In genomic region chr13:31073859-31074718, GRCh38 we compare ENCODE assay signal across 8 cellular contexts.
DNase-seq lines count a peak whose midpoint lies in the region; ATAC-seq and TF ChIP-seq lines count a peak whose summit lies in the region.

No MANE protein-coding gene starts in this region.

- TF ChIP-seq EP300 in gastroesophageal sphincter (IDR thresholded peaks at IDR 0.05) = no peak

- 59 to 67% methylated on average over 1 to 5 of the region's 5 CpGs for WGBS in gastroesophageal sphincter (ENCODE audit: low coverage in 1 of 2), 2 donors

- DNase-seq in GM12865 (ENCODE audit: low read depth) = peak; percentile 95
- peak; percentile 71 for DNase-seq in stimulated activated CD4-positive, alpha-beta T cell treated with anti-CD3 and anti-CD28 coated beads, Interleukin-1b, Interleukin-23, amount 100 ng/mL, for 48 hours
- DNase-seq in NCI-H1694 treated with DMSO at 0.1 percent for 48 hours (lab: John Stamatoyannopoulos, UW) = no peak
- no peak for DNase-seq in OCI-M2 (lab: John Stamatoyannopoulos, UW; ENCODE audit: unreplicated experiment)

- no peaks in the 10 kb centered on the region for H3K4me1 Mint-ChIP-seq in brain

- H3K36me3 ChIP-seq in gastroesophageal sphincter = no peaks in the 10 kb centered on the region

- TF ChIP-seq CTCF in GM12865 (IDR thresholded peaks at IDR 0.05; ENCODE audit: insufficient read depth, low read depth, low read length, missing control alignments) = no peak
- TF ChIP-seq CTCF in brain (conservative IDR thresholded peaks at IDR 0.05) = no peak
- TF ChIP-seq CTCF in gastroesophageal sphincter (IDR thresholded peaks at IDR 0.05) = no peak

- no peak for TF ChIP-seq POLR2A in gastroesophageal sphincter (IDR thresholded peaks at IDR 0.05)

- H3K4me1 ChIP-seq in gastroesophageal sphincter = no peaks in the 10 kb centered on the region

- peak overlapping the region in 1 of 5 experiments; percentile 69 for H3K27ac Mint-ChIP-seq in brain

- H3K9me3 ChIP-seq in gastroesophageal sphincter = no peaks in the 10 kb centered on the region

- no peak overlapping the region for H3K27ac ChIP-seq in gastroesophageal sphincter

- H3K4me3 ChIP-seq in GM12865 (ENCODE audit: low read depth, low read length) = no peak overlapping the region
- no peak overlapping the region for H3K4me3 ChIP-seq in gastroesophageal sphincter

- peaks cover 0 to 5% (median 0%) of the 10 kb centered on the region in 5 experiments for H3K9me3 Mint-ChIP-seq in brain

- peak; percentile 87 for ATAC-seq in GM19463 (IDR thresholded peaks at IDR 0.05; ENCODE audit: unreplicated experiment)
- peak; percentile 94 for ATAC-seq in HG03442 (IDR thresholded peaks at IDR 0.05; ENCODE audit: unreplicated experiment)
- no peak for ATAC-seq in gastroesophageal sphincter

- peaks cover 5% of the 10 kb centered on the region for H3K27me3 ChIP-seq in gastroesophageal sphincter

- H3K4me3 Mint-ChIP-seq in brain = peak overlapping the region; percentile 26 to 79 (median 71)

- no peaks in the 10 kb centered on the region for H3K27me3 Mint-ChIP-seq in brain

- no peaks in the 10 kb centered on the region for H3K36me3 Mint-ChIP-seq in brain

Comparison
In these comparisons a context has a peak if more than half of its experiments do, and no peak if none do; other contexts are left out.
1. DNase-seq: peak in GM12865 (single experiment) and stimulated activated CD4-positive, alpha-beta T cell treated with anti-CD3 and anti-CD28 coated beads, Interleukin-1b, Interleukin-23, amount 100 ng/mL, for 48 hours (single experiment); none in NCI-H1694 treated with DMSO at 0.1 percent for 48 hours (single experiment) and OCI-M2 (single experiment).